ENCODE assay signal across 1 cellular context in genomic region chr19:29075149-29075548, GRCh38.
TF ChIP-seq lines count a peak whose summit lies in the region.

No MANE protein-coding gene starts in this region.

TF ChIP-seq in HepG2, 621 proteins besides CTCF, POLR2A, EP300 and RAD21:
- TF ChIP-seq RBM39 (IDR thresholded peaks at IDR 0.05; ENCODE audit: low read depth, low read length, poor library complexity, severe bottlenecking) (no peak), ZNF768 (CRISPR knock-in tag; IDR thresholded peaks at IDR 0.05) (no peak), MAZ (IDR thresholded peaks at IDR 0.05; ENCODE audit: borderline replicate concordance, low read depth, low read length) (no peak), MAZ (CRISPR knock-in tag; IDR thresholded peaks at IDR 0.05; ENCODE audit: low read depth) (no peak), ZNF687 (CRISPR knock-in tag; IDR thresholded peaks at IDR 0.05) (no peak), ZNF142 (CRISPR knock-in tag; IDR thresholded peaks at IDR 0.05) (no peak), ZSCAN25 (CRISPR knock-in tag; IDR thresholded peaks at IDR 0.05) (peak; percentile 72; the same call in 1 of the 2 replicates), ZNF496 (CRISPR knock-in tag; IDR thresholded peaks at IDR 0.05; ENCODE audit: insufficient replicate concordance) (no peak), HNRNPL (IDR thresholded peaks at IDR 0.05; ENCODE audit: low read depth, low read length) (no peak), NKX3-1 (CRISPR knock-in tag; IDR thresholded peaks at IDR 0.05) (no peak)
